ENCODE assay signal across 1 cellular context in the genomic region with DNA sequence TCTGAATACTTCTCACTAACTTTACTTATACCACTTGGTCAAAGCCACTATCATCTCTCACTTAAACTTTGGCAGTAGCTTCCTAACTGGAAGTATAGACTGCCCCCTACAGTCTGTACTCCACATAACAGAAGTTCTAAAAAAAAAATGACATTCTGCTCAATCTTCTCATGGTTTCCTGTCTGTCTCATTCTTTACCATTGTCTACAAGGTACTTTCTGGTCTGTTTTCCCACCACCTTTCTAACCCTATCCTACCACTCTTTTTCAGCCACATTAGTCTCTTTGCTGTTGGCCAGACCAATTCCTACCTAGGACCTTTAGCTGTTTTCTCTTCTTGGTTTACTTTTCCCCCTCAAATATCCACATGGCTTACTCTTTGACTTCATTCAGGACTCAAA.
TF ChIP-seq lines count a peak whose summit lies in the region.

No MANE protein-coding gene starts in this region.

TF ChIP-seq in K562, 482 proteins besides CTCF, POLR2A, EP300 and RAD21 (continued from another document):
- TF ChIP-seq AFF1 (IDR thresholded peaks at IDR 0.05; ENCODE audit: low read depth in 1 of 2, partially characterized antibody in 2 of 2): peak in 1 of 2 experiments; percentile 17
- no peak for TF ChIP-seq HDGF (IDR thresholded peaks at IDR 0.05)
